1 cellular context compared by ENCODE assay signal in the genomic region with DNA sequence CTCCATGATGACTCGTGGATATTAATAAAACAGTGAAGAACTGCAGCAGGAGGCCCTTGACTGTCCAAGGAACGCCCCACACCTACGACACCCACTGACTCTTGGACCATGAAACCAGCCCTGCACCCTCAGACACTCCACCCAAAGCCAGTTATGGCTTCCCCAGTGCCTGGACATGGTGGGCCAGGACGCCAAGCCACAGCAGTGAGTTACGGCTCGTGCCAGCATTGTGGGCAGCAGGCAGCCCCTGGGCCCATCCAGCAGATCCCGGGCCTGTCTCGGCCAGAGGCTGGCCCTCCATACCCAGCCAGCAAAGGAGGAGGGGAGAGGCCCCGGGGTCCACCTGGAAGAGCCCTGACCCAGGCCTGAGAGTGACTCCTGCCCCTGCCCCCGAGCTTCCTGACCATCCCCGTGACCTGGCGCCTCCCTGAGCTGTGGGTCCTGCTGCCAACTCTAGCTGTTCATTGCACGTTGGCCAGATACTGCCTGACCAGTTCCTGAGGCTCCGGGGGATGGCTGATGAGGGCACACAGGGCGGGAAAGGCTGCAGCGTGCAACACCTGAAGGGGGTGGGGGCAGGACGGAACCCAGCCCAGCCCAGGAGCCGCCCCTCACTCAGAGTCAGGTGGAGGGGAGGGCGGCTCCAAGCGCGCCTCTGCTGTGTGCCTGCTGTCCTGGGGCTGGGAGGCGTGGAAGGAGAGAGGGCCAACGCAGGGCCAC.
TF ChIP-seq lines count a peak whose summit lies in the region.

No MANE protein-coding gene starts in this region.

TF ChIP-seq in H1, 55 proteins besides CTCF, POLR2A, EP300 and RAD21:
- TF ChIP-seq, protein P1, sequence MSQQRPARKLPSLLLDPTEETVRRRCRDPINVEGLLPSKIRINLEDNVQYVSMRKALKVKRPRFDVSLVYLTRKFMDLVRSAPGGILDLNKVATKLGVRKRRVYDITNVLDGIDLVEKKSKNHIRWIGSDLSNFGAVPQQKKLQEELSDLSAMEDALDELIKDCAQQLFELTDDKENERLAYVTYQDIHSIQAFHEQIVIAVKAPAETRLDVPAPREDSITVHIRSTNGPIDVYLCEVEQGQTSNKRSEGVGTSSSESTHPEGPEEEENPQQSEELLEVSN (IDR thresholded peaks at IDR 0.05), result peak; percentile 99
- TF ChIP-seq EGR1 (IDR thresholded peaks at IDR 0.05; ENCODE audit: borderline replicate concordance, low read depth, low read length), result no peak
- TF ChIP-seq, protein P2, sequence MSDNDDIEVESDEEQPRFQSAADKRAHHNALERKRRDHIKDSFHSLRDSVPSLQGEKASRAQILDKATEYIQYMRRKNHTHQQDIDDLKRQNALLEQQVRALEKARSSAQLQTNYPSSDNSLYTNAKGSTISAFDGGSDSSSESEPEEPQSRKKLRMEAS (IDR thresholded peaks at IDR 0.05), result peak; percentile 93
- TF ChIP-seq NANOG (IDR thresholded peaks at IDR 0.05; ENCODE audit: insufficient read depth, low read depth, low read length, poor library complexity, severe bottlenecking), result no peak
- 0 out of 2 replicates have a peak, but pooled peaks have one; percentile 2 for TF ChIP-seq RBBP5 (IDR thresholded peaks at IDR 0.05; ENCODE audit: borderline replicate concordance, low read depth, low read length)
- no peak for TF ChIP-seq TBP (IDR thresholded peaks at IDR 0.05; ENCODE audit: low read depth, low read length)
- TF ChIP-seq TAF1 (IDR thresholded peaks at IDR 0.05; ENCODE audit: low read depth, low read length), result peak; percentile 28; the same call in 1 of the 2 replicates
